Comparison of ENCODE assay signal across 15 cellular contexts in the genomic region with DNA sequence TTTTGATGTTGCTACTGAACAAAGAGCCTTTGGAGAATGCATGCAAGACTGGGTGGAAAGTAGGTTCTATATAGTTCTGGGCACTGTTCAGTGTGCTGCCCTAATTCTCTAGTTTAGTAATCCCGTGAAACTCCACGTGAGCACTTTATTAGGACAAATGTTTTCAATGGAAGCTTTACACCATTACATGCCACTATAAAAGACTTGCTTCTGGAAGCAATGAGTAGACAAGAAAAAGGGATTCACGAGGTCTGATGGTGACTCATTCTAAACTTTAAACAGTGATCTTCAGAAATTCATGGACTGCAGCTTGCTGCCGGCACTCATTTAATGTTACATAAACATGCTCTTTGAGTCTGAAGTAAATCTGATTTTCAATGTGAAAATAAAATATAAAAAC. TPM values are rescaled to one million over a fixed set of nuclear protein-coding genes. Genes with fewer than 3 reads are reported as not detected.
DNase-seq lines count a peak whose midpoint lies in the region; ATAC-seq and TF ChIP-seq lines count a peak whose summit lies in the region.
"Had no signal": no experiment of that assay in that cellular context is flagged by ENCODE, and none has a peak within 500 bp of the region (broad histone marks: within the 10 kb centered on the region; RNA-seq: fewer than 3 reads in every experiment).

No MANE protein-coding gene starts in this region.

- H3K27ac ChIP-seq in IMR-90 (ENCODE audit: insufficient read depth, low read length) (peak overlapping the region; percentile 87; the same call in 1 of the 2 replicates), brain microvascular endothelial cell (peak overlapping the region; percentile 36), neural progenitor cell (no peak overlapping the region)

- H3K36me3 ChIP-seq in IMR-90 (ENCODE audit: control insufficient read depth, insufficient read depth, low read length), result peaks cover 8% of the 10 kb centered on the region
- H3K36me3 ChIP-seq in brain microvascular endothelial cell (replicated peaks), result no peaks in the 10 kb centered on the region
- no peaks in the 10 kb centered on the region for H3K36me3 ChIP-seq in neural progenitor cell

- H3K4me2 ChIP-seq in IMR-90 (ENCODE audit: low read depth, low read length), result peak overlapping the region; percentile 62
- H3K4me2 ChIP-seq in neural progenitor cell, result no peak overlapping the region

- no TSS peak for BruUV-seq in IMR-90 (replicated peaks; lab: Mats Ljungman, UMichigan)

- no CpG with 5 or more reads among the region's 4 CpGs for WGBS in IMR-90 (ENCODE audit: extremely low coverage in 2 of 2, insufficient read length in 1 of 2), 2 experiments

- H4K8ac ChIP-seq in IMR-90 (ENCODE audit: low read depth in 2 of 2, low read length in 2 of 2), result peak overlapping the region; percentile 38 to 76; a peak in 2 of 4 replicates

- ATAC-seq in IMR-90 (ENCODE audit: low read depth), result peak; percentile 86
- ATAC-seq in GM19452 (IDR thresholded peaks at IDR 0.05; ENCODE audit: unreplicated experiment), result no peak
- ATAC-seq: activated naive CD4-positive, alpha-beta T cell treated with anti-CD3 and anti-CD28 coated beads, Interleukin-2, amount 50 U/mL, for 72 hours had no signal

- H3K36me3 Mint-ChIP-seq in osteocyte (ENCODE audit: unreplicated experiment) (peaks cover 33% of the 10 kb centered on the region), neural progenitor cell (peaks cover 14% of the 10 kb centered on the region), nephron progenitor cell (ENCODE audit: low read depth) (peaks cover 47% of the 10 kb centered on the region)

- no peak for TF ChIP-seq CTCF in IMR-90 (conservative IDR thresholded peaks at IDR 0.05; ENCODE audit: low read depth, low read length)
- TF ChIP-seq CTCF in brain microvascular endothelial cell (IDR thresholded peaks at IDR 0.05; ENCODE audit: low read depth, low read length, missing control alignments), result no peak
- no peak for TF ChIP-seq CTCF in osteocyte (IDR thresholded peaks at IDR 0.05)
- no peak for TF ChIP-seq CTCF in neural progenitor cell (IDR thresholded peaks at IDR 0.05)
- TF ChIP-seq CTCF in nephron progenitor cell (IDR thresholded peaks at IDR 0.05), result no peak

- H3K79me1 ChIP-seq in IMR-90 (ENCODE audit: low read depth in 1 of 2, low read length in 2 of 2), result peaks cover 0 to 15% of the 10 kb centered on the region in 2 experiments; a peak in 2 of 4 replicates

- H3K18ac ChIP-seq in IMR-90 (ENCODE audit: low read depth, low read length), result peak overlapping the region; percentile 86

- H3K9me3 Mint-ChIP-seq in osteocyte (ENCODE audit: unreplicated experiment) (no peaks in the 10 kb centered on the region), neural progenitor cell (no peaks in the 10 kb centered on the region), nephron progenitor cell (no peaks in the 10 kb centered on the region)
- H3K9me3 Mint-ChIP-seq: memory B cell had no signal

- H4K5ac ChIP-seq in IMR-90 (ENCODE audit: low read depth, low read length), result peak overlapping the region; percentile 81

- peak overlapping the region; percentile 80 for H2BK20ac ChIP-seq in IMR-90 (ENCODE audit: low read depth, low read length)

- H3K14ac ChIP-seq in IMR-90 (replicated peaks; ENCODE audit: low read depth, low read length), result peak overlapping the region; percentile 70

- no peaks in the 10 kb centered on the region for H3K27me3 ChIP-seq in IMR-90 (ENCODE audit: control insufficient read depth, insufficient read depth, low read length)
- no peaks in the 10 kb centered on the region for H3K27me3 ChIP-seq in brain microvascular endothelial cell (replicated peaks)
- H3K27me3 ChIP-seq in neural progenitor cell, result no peaks in the 10 kb centered on the region

- no peaks in the 10 kb centered on the region for H3K27me3 Mint-ChIP-seq in osteocyte (ENCODE audit: unreplicated experiment)
- no peaks in the 10 kb centered on the region for H3K27me3 Mint-ChIP-seq in neural progenitor cell (ENCODE audit: insufficient read depth, low read depth)
- H3K27me3 Mint-ChIP-seq in nephron progenitor cell (ENCODE audit: low read depth, poor library complexity), result no peaks in the 10 kb centered on the region
- H3K27me3 Mint-ChIP-seq: memory B cell had no signal

- peak overlapping the region; percentile 65 for H3K4ac ChIP-seq in IMR-90 (ENCODE audit: low read depth, low read length)

- H3F3A ChIP-seq in neural progenitor cell (ENCODE audit: low read depth), result no peaks in the 10 kb centered on the region

- no peak for TF ChIP-seq RAD21 in IMR-90 (IDR thresholded peaks at IDR 0.05; ENCODE audit: low read length)

- H3K4me1 ChIP-seq in IMR-90 (ENCODE audit: control insufficient read depth, insufficient read depth, low read length) (peaks cover 8% of the 10 kb centered on the region), neural progenitor cell (no peaks in the 10 kb centered on the region)

- peak; percentile 55 for DNase-seq in AG20443 (ENCODE audit: low spot score)
- DNase-seq in IMR-90, result peak; percentile 94
- peak; percentile 54 for DNase-seq in brain microvascular endothelial cell
- DNase-seq in osteocyte (ENCODE audit: extremely low spot score, unreplicated experiment), result no peak
- DNase-seq in neural progenitor cell (ENCODE audit: low spot score), result no peak
- DNase-seq in nephron progenitor cell, result no peak
- DNase-seq in hippocampal formation (lab: John Stamatoyannopoulos, UW), result no peak
- DNase-seq: effector CD4-positive, alpha-beta T cell; OCI-M1; stimulated activated CD4-positive, alpha-beta T cell treated with anti-CD3 and anti-CD28 coated beads, Interleukin-4, amount 100 ng/mL, for 24 hours; stimulated activated naive CD4-positive, alpha-beta T cell treated with Interleukin-2 at 50 U/mL for 16 hours had no signal

- H3K4me3 ChIP-seq in IMR-90 (ENCODE audit: insufficient read depth, low read depth, low read length), result no peak overlapping the region
- H3K4me3 ChIP-seq in brain microvascular endothelial cell (ENCODE audit: low read depth, low read length), result no peak overlapping the region
- no peak overlapping the region for H3K4me3 ChIP-seq in neural progenitor cell

- H2AK5ac ChIP-seq in IMR-90 (ENCODE audit: low read depth, low read length), result peak overlapping the region; percentile 60; the same call in 1 of the 2 replicates

- H3K4me1 Mint-ChIP-seq in osteocyte (ENCODE audit: unreplicated experiment), result peaks cover 19% of the 10 kb centered on the region
- peaks cover 2% of the 10 kb centered on the region for H3K4me1 Mint-ChIP-seq in neural progenitor cell
- H3K4me1 Mint-ChIP-seq in nephron progenitor cell, result no peaks in the 10 kb centered on the region
- H3K4me1 Mint-ChIP-seq: memory B cell had no signal

- H3K56ac ChIP-seq in IMR-90 (ENCODE audit: extremely low read depth, insufficient read depth, low read length), result peak overlapping the region; percentile 59; the same call in 1 of the 2 replicates

- peak overlapping the region; percentile 97 for H2BK5ac ChIP-seq in IMR-90 (ENCODE audit: low read depth, low read length, poor library complexity, severe bottlenecking)

- peak overlapping the region; percentile 46 for H4K91ac ChIP-seq in IMR-90 (ENCODE audit: insufficient read depth, low read depth, low read length)

- peak overlapping the region; percentile 74 for H2BK120ac ChIP-seq in IMR-90 (ENCODE audit: low read depth, low read length)

- peaks cover 5% of the 10 kb centered on the region; the same call in 1 of the 2 replicates for H3K9me1 ChIP-seq in IMR-90 (ENCODE audit: insufficient read depth, low read length)

- CTCF ChIA-PET in IMR-90 (lab: Yijun Ruan, JAX), result interaction anchor here (1.4 to 1.5 kb wide), 2 partner anchors 21 to 22 kb away, joined by 3 read pairs; no protein-coding TSS in a partner anchor

- H3K27ac Mint-ChIP-seq in osteocyte (ENCODE audit: unreplicated experiment), result peak overlapping the region; percentile 43
- no peak overlapping the region for H3K27ac Mint-ChIP-seq in neural progenitor cell
- no peak overlapping the region for H3K27ac Mint-ChIP-seq in nephron progenitor cell
- H3K27ac Mint-ChIP-seq: memory B cell had no signal

- intact Hi-C loops in IMR-90 (cut with micrococcal nuclease), result no loop called here

- peak overlapping the region; percentile 25; the same call in 1 of the 2 replicates for H3K23ac ChIP-seq in IMR-90 (ENCODE audit: low read depth, low read length)

- H2AK9ac ChIP-seq in IMR-90 (replicated peaks; ENCODE audit: low read depth, low read length, poor library complexity), result no peak overlapping the region

- H3K79me2 ChIP-seq in neural progenitor cell (ENCODE audit: low read depth), result no peaks in the 10 kb centered on the region

- H4K20me1 ChIP-seq in IMR-90 (ENCODE audit: insufficient read depth, low read length) (no peaks in the 10 kb centered on the region), neural progenitor cell (ENCODE audit: low read depth) (no peaks in the 10 kb centered on the region)

- H2AFZ ChIP-seq in IMR-90 (replicated peaks; ENCODE audit: low read length, poor library complexity) (no peak overlapping the region), neural progenitor cell (replicated peaks) (no peak overlapping the region)

- no peak overlapping the region for H3K9ac ChIP-seq in IMR-90 (ENCODE audit: low read depth, low read length)
- H3K9ac ChIP-seq in neural progenitor cell, result no peak overlapping the region

- H3K4me3 Mint-ChIP-seq in osteocyte (ENCODE audit: unreplicated experiment) (no peak overlapping the region), neural progenitor cell (no peak overlapping the region), nephron progenitor cell (no peak overlapping the region)
- H3K4me3 Mint-ChIP-seq: memory B cell had no signal

- peak overlapping the region; percentile 62; the same call in 2 of the 3 replicates for H2BK15ac ChIP-seq in IMR-90 (ENCODE audit: low read depth, low read length)

- H3K9me3 ChIP-seq in IMR-90 (ENCODE audit: control insufficient read depth, insufficient read depth, low read length) (no peaks in the 10 kb centered on the region), neural progenitor cell (ENCODE audit: low read depth) (no peaks in the 10 kb centered on the region)

- no peak for TF ChIP-seq POLR2A in IMR-90 (IDR thresholded peaks at IDR 0.05; ENCODE audit: low read depth, low read length)

- POLR2A ChIA-PET in IMR-90 (lab: Charles Lee; ENCODE audit: unreplicated experiment), result no interaction called here

- in situ Hi-C loops in IMR-90 (cut with MboI; ENCODE audit: low sequenced_read_pairs), result no loop called here
- in situ Hi-C loops in brain microvascular endothelial cell (cut with HindIII; ENCODE audit: low pct_ligation_motif_present, low sequenced_read_pairs), result no loop called here

- dilution Hi-C loops in IMR-90 (cut with HindIII; ENCODE audit: low sequenced_read_pairs, unreplicated experiment), result no loop called here

RNA-seq across cellular contexts. Expression of a gene that starts 22.3 kb away (rescaled TPM):
- total RNA-seq in IMR-90 (2012; rRNA removed), result 12.4 and 13.3 TPM in 2 replicates
- polyA plus RNA-seq in IMR-90 (2012; rRNA removed), result 3.6 and 5.0 TPM in 2 replicates
- polyA plus RNA-seq in IMR-90 (2012; cell fraction: cytosol; rRNA removed), result 1.3 and 1.4 TPM in 2 replicates
- 5.8 and 22.7 TPM in 2 replicates for polyA plus RNA-seq in IMR-90 (2012; cell fraction: nucleus; rRNA removed; ENCODE audit: low replicate concordance)
- total RNA-seq in osteocyte, result 13.8 and 14.5 TPM in 2 replicates
- total RNA-seq in neural progenitor cell (ENCODE audit: low replicate concordance), result 19.9 and 28.8 TPM in 2 replicates

RNA-seq across cellular contexts. Expression of a gene that starts 51.1 kb away (rescaled TPM):
- total RNA-seq in IMR-90 (2012; rRNA removed) (not detected in 2 replicates), osteocyte (not detected in 2 replicates), neural progenitor cell (ENCODE audit: low replicate concordance) (not detected in 2 replicates)
- not detected in 2 replicates for polyA plus RNA-seq in IMR-90 (2012; rRNA removed)
- not detected in 2 replicates for polyA plus RNA-seq in IMR-90 (2012; cell fraction: cytosol; rRNA removed)
- not detected in 2 replicates for polyA plus RNA-seq in IMR-90 (2012; cell fraction: nucleus; rRNA removed; ENCODE audit: low replicate concordance)
- total RNA-seq: activated naive CD4-positive, alpha-beta T cell treated with anti-CD3 and anti-CD28 coated beads, Interleukin-2, amount 50 U/mL, for 72 hours; T-helper 1 cell treated with Interleukin-12 subunit alpha and Interleukin-12 subunit beta and Interleukin-4 antibody, amounts not matched to agents 30 ng/mL and 1 ng/mL, for 36 hours had no signal

Comparison
In these comparisons a context has a peak if more than half of its experiments do, and no peak if none do; other contexts are left out.
1. DNase-seq: peak in AG20443 (single experiment), IMR-90 (single experiment) and brain microvascular endothelial cell (single experiment); none in osteocyte (single experiment), neural progenitor cell (single experiment), nephron progenitor cell (single experiment) and hippocampal formation (0 of 2).